Comparison of ENCODE assay signal across 14 cellular contexts in genomic region chr2:71468279-71469015, GRCh38. TPM values are rescaled to one million over a fixed set of nuclear protein-coding genes. Genes with fewer than 3 reads are reported as not detected.
"Had no signal": no experiment of that assay in that cellular context is flagged by ENCODE, and none has a peak within 500 bp of the region (broad histone marks: within the 10 kb centered on the region; RNA-seq: fewer than 3 reads in every experiment).

No MANE protein-coding gene starts in this region.

- H3K4me3 ChIP-seq: cardiac muscle cell, mucosa of descending colon had no signal

- H3K27me3 ChIP-seq: tibial artery had no signal

- ATAC-seq: activated CD4-positive, CD25-positive, alpha-beta regulatory T cell treated with anti-CD3 and anti-CD28 coated beads, Interleukin-2, amount 50 U/mL, for 24 hours; mucosa of descending colon; naive thymus-derived CD8-positive, alpha-beta T cell; stimulated activated memory B cell treated with anti-CD40 and anti-IgM and Interleukin-4, amounts not matched to agents 10 μg/mL and 1 μg/mL and 100 μg/mL, for 72 hours had no signal

- H3K4me2 ChIP-seq: SK-N-SH had no signal

- H3K9ac ChIP-seq: SK-N-SH had no signal

- H3K9me2 ChIP-seq: SK-N-SH had no signal

- FAIRE-seq: colon had no signal

- H3K9me3 ChIP-seq: esophagus muscularis mucosa, mucosa of descending colon, SK-N-SH, tibial artery had no signal

- H3K36me3 ChIP-seq: cardiac muscle cell, esophagus muscularis mucosa, tibial artery had no signal

- DNase-seq: activated naive CD4-positive, alpha-beta T cell treated with anti-CD3 and anti-CD28 coated beads, Interleukin-2, amount 10 ng/mL, durations not matched to agents 7 days and 5 days; mucosa of descending colon; naive thymus-derived CD8-positive, alpha-beta T cell; SK-N-SH; stimulated activated CD4-positive, alpha-beta T cell treated with anti-CD3 and anti-CD28 coated beads, Interleukin-2, amount 100 ng/mL, for 48 hours; T-helper 1 cell; T1000; tibial artery had no signal

- H3K27ac ChIP-seq: cardiac muscle cell, tibial artery had no signal

RNA-seq across cellular contexts. Expression of gene DYSF, which starts 15.1 kb away (rescaled TPM):
- total RNA-seq: activated T-helper 2 cell treated with anti-CD3 and anti-CD28 coated beads, Interferon-gamma antibody, Interleukin-2, Interleukin-4, amounts not matched to agents 10 μg/mL and 5 μg/mL and 100 μg/mL, durations not matched to agents 14 hours and 24 hours and 36 hours had no signal
